ENCODE assay signal across 20 cellular contexts in genomic region chr13:44617648-44618047, GRCh38. TPM values are rescaled to one million over a fixed set of nuclear protein-coding genes. Genes with fewer than 3 reads are reported as not detected.
A peak's percentile ranks its signal among the peaks of the same experiment; 100 is the strongest.
DNase-seq lines count a peak whose midpoint lies in the region; ATAC-seq, FAIRE-seq and TF ChIP-seq lines count a peak whose summit lies in the region.
"Had no signal": no experiment of that assay in that cellular context is flagged by ENCODE, and none has a peak within 500 bp of the region (broad histone marks: within the 10 kb centered on the region; RNA-seq: fewer than 3 reads in every experiment).

No MANE protein-coding gene starts in this region.

- POLR2A ChIA-PET in HepG2 (lab: Yijun Ruan, JAX), result no interaction called here

- no peak overlapping the region for H2AFZ ChIP-seq in HepG2 (ENCODE audit: low read length)

- H3K4me1 Mint-ChIP-seq in endodermal cell, result peaks cover 14% of the 10 kb centered on the region
- H3K4me1 Mint-ChIP-seq in neural crest cell, result peaks cover 14% of the 10 kb centered on the region
- H3K4me1 Mint-ChIP-seq: CD4-positive, CD25-positive, alpha-beta regulatory T cell; CD8-positive, alpha-beta memory T cell had no signal

- H3K9ac ChIP-seq in HepG2 (ENCODE audit: insufficient read depth, low read depth, low read length) (no peak overlapping the region), endodermal cell (ENCODE audit: extremely low read depth, low read length, poor library complexity, severe bottlenecking) (no peak overlapping the region)

- no peaks in the 10 kb centered on the region for H3K27me3 ChIP-seq in HepG2 (ENCODE audit: control insufficient read depth in 1 of 2, insufficient read depth in 2 of 2, low read length in 2 of 2)
- H3K27me3 ChIP-seq in right lobe of liver, result no peaks in the 10 kb centered on the region
- no peaks in the 10 kb centered on the region for H3K27me3 ChIP-seq in endodermal cell (ENCODE audit: control insufficient read depth, insufficient read depth, low read length, poor library complexity, severe bottlenecking)
- no peaks in the 10 kb centered on the region for H3K27me3 ChIP-seq in testis
- H3K27me3 ChIP-seq: BE2C had no signal

- intact Hi-C loops in HepG2 (cut with micrococcal nuclease; ENCODE audit: unreplicated experiment), result no loop called here
- intact Hi-C loops in right lobe of liver (cut with DNase I), result no loop called here
- intact Hi-C loops in testis (cut with DNase I; ENCODE audit: low total_unique reads), result no loop called here

- H3K27ac ChIP-seq in HepG2 (ENCODE audit: extremely low read length, insufficient read depth, low read length) (no peak overlapping the region), right lobe of liver (no peak overlapping the region), endodermal cell (ENCODE audit: low read depth, low read length) (no peak overlapping the region), testis (no peak overlapping the region)

- DNase-seq in HepG2 (ENCODE audit: low spot score), result no peak
- DNase-seq in right lobe of liver, result no peak
- DNase-seq in endodermal cell, result no peak
- DNase-seq in neural crest cell (ENCODE audit: low read depth, low spot score), result no peak
- DNase-seq in DMS 273 (lab: John Stamatoyannopoulos, UW; ENCODE audit: unreplicated experiment), result no peak
- no peak for DNase-seq in testis
- DNase-seq: ACHN; BE2C; C1 segment of cervical spinal cord; CD4-positive, CD25-positive, alpha-beta regulatory T cell; CD8-positive, alpha-beta memory T cell; COR-L47; DMS153; DMS79; GF-D8; H9 had no signal

- no peaks in the 10 kb centered on the region for H4K20me1 ChIP-seq in HepG2 (ENCODE audit: insufficient read depth, low read length)

- TF ChIP-seq RAD21 in HepG2 (CRISPR knock-in tag; IDR thresholded peaks at IDR 0.05), result no peak

- CTCF ChIA-PET in HepG2 (lab: Yijun Ruan, JAX; ENCODE audit: low intra/inter-chr PET ratio, low total read pairs), result no interaction called here

- no peaks in the 10 kb centered on the region for H3K79me2 ChIP-seq in HepG2 (ENCODE audit: insufficient read depth, low read length)

- H3K27ac Mint-ChIP-seq in endodermal cell (peak overlapping the region; percentile 4), neural crest cell (ENCODE audit: unreplicated experiment) (peak overlapping the region; percentile 82)
- H3K27ac Mint-ChIP-seq: CD4-positive, CD25-positive, alpha-beta regulatory T cell; CD8-positive, alpha-beta memory T cell had no signal

- 17% methylated on average over 11 of the region's 11 CpGs for WGBS in HepG2 (ENCODE audit: low lambda C conversion rate)
- WGBS in right lobe of liver (ENCODE audit: insufficient coverage, low coverage, low lambda C conversion rate, missing lambda C conversion rate), result 69% methylated on average over 7 of the region's 11 CpGs
- WGBS in endodermal cell (ENCODE audit: insufficient coverage in 1 of 2, insufficient read length in 1 of 2), 2 experiments, result 83 to 84% methylated on average over 8 to 10 of the region's 11 CpGs
- 75 to 81% methylated on average over 11 of the region's 11 CpGs for WGBS in testis, 2 donors

- ATAC-seq in HepG2, result peak; percentile 54
- ATAC-seq in right lobe of liver, result no peak
- no peak for ATAC-seq in HG03565 (IDR thresholded peaks at IDR 0.05; ENCODE audit: unreplicated experiment)

- TF ChIP-seq EP300 in HepG2 (IDR thresholded peaks at IDR 0.05; ENCODE audit: low read depth in 2 of 2, low read length in 2 of 2), result no peak
- no peak for TF ChIP-seq EP300 in HepG2 (CRISPR knock-in tag; IDR thresholded peaks at IDR 0.05; ENCODE audit: borderline replicate concordance)

- no peak for FAIRE-seq in HepG2 (lab: Jason Lieb, UNC)
- FAIRE-seq: A204.1, D721Med, H1 had no signal

- no peaks in the 10 kb centered on the region for H3K36me3 ChIP-seq in HepG2 (replicated peaks in 1 of 2; ENCODE audit: control insufficient read depth in 1 of 2, insufficient read depth in 2 of 2, low read length in 2 of 2)
- H3K36me3 ChIP-seq in right lobe of liver, result no peaks in the 10 kb centered on the region
- no peaks in the 10 kb centered on the region for H3K36me3 ChIP-seq in endodermal cell (ENCODE audit: control insufficient read depth, insufficient read depth, low read length)
- no peaks in the 10 kb centered on the region for H3K36me3 ChIP-seq in testis (ENCODE audit: low read depth, missing control alignments)
- H3K36me3 ChIP-seq: BE2C had no signal

- BruUV-seq in HepG2 (replicated peaks; lab: Mats Ljungman, UMichigan), result no TSS peak

- H3K9me3 Mint-ChIP-seq in endodermal cell (no peaks in the 10 kb centered on the region), neural crest cell (no peaks in the 10 kb centered on the region)
- H3K9me3 Mint-ChIP-seq: CD4-positive, CD25-positive, alpha-beta regulatory T cell; CD8-positive, alpha-beta memory T cell; H9 had no signal

- H3K4me3 ChIP-seq in HepG2 (replicated peaks in 1 of 3; ENCODE audit: insufficient read depth in 1 of 3, low read depth in 2 of 3, low read length in 3 of 3) (no peak overlapping the region), right lobe of liver (no peak overlapping the region), endodermal cell (ENCODE audit: low read length) (no peak overlapping the region), testis (no peak overlapping the region)

- in situ Hi-C loops in HepG2 (cut with HindIII; ENCODE audit: extremely low pct_ligation_motif_present, low pct_unique_long_range_greater_than_20kb), result no loop called here

- TF ChIP-seq CTCF in HepG2 (CRISPR knock-in tag; IDR thresholded peaks at IDR 0.05) (no peak), right lobe of liver (IDR thresholded peaks at IDR 0.05) (no peak), endodermal cell (conservative IDR thresholded peaks at IDR 0.05) (no peak), neural crest cell (conservative IDR thresholded peaks at IDR 0.05) (no peak), testis (IDR thresholded peaks at IDR 0.05) (no peak)

- H3K4me3 Mint-ChIP-seq in endodermal cell (no peak overlapping the region), neural crest cell (no peak overlapping the region)
- H3K4me3 Mint-ChIP-seq: CD4-positive, CD25-positive, alpha-beta regulatory T cell; CD8-positive, alpha-beta memory T cell; H9 had no signal

- H3K9me3 ChIP-seq in HepG2 (ENCODE audit: low read length) (no peaks in the 10 kb centered on the region), right lobe of liver (no peaks in the 10 kb centered on the region), endodermal cell (ENCODE audit: control insufficient read depth, low read length) (no peaks in the 10 kb centered on the region), testis (no peaks in the 10 kb centered on the region)
- H3K9me3 ChIP-seq: BE2C had no signal

- H3K36me3 Mint-ChIP-seq in endodermal cell (ENCODE audit: low read depth) (no peaks in the 10 kb centered on the region), neural crest cell (ENCODE audit: low read depth) (no peaks in the 10 kb centered on the region)
- H3K36me3 Mint-ChIP-seq: CD4-positive, CD25-positive, alpha-beta regulatory T cell; CD8-positive, alpha-beta memory T cell had no signal

- 0 out of 2 replicates have a peak, but pooled peaks cover 8% of the 10 kb centered on the region for H3K4me1 ChIP-seq in HepG2 (ENCODE audit: insufficient read depth, low read length)
- no peaks in the 10 kb centered on the region for H3K4me1 ChIP-seq in right lobe of liver
- peaks cover 5% of the 10 kb centered on the region for H3K4me1 ChIP-seq in endodermal cell (ENCODE audit: control insufficient read depth, insufficient read depth, low read length)
- no peaks in the 10 kb centered on the region for H3K4me1 ChIP-seq in testis
- H3K4me1 ChIP-seq: BE2C had no signal

- H3K4me2 ChIP-seq in HepG2 (ENCODE audit: low read depth, low read length), result peak overlapping the region; percentile 13; the same call in 1 of the 2 replicates

- no peak for TF ChIP-seq POLR2A in HepG2 (IDR thresholded peaks at IDR 0.05; ENCODE audit: insufficient read depth in 1 of 2, low read depth in 2 of 2, low read length in 2 of 2)
- no peak for TF ChIP-seq POLR2A in right lobe of liver (IDR thresholded peaks at IDR 0.05)
- TF ChIP-seq POLR2A in testis (IDR thresholded peaks at IDR 0.05), result no peak

- H3K27me3 Mint-ChIP-seq in endodermal cell (ENCODE audit: insufficient read depth) (peaks cover 3% of the 10 kb centered on the region), neural crest cell (ENCODE audit: low read depth) (no peaks in the 10 kb centered on the region)

TF ChIP-seq in HepG2, 621 proteins besides CTCF, POLR2A, EP300 and RAD21 (continues in another document):
- TF ChIP-seq SIN3B (IDR thresholded peaks at IDR 0.05; ENCODE audit: low read length), result no peak

RNA-seq across cellular contexts. Expression of gene TSC22D1, which starts 41.5 kb away (rescaled TPM):
- total RNA-seq in HepG2 (2016; rRNA removed; fragmentation: Illumina TruSeq; extraction: Trizol) (30.5 and 35.7 TPM in 2 replicates), right lobe of liver (10 to 100 TPM; 21.2 to 44.4 (median 27.9) TPM), endodermal cell (100 to 1,000 TPM in 1 of 2 donors, 10 to 100 TPM in 1; 95.9 to 107 TPM), neural crest cell (119 and 122 TPM in 2 replicates), testis (100 to 1,000 TPM; 189 to 193 TPM)
- 11.4 and 13.9 TPM in 2 replicates for total RNA-seq in HepG2 (2016; cell fraction: cytosol; rRNA removed; fragmentation: Illumina TruSeq; extraction: Trizol; ENCODE audit: low read depth)
- 28.3 and 38.2 TPM in 2 replicates for total RNA-seq in HepG2 (2016; cell fraction: insoluble cytoplasmic fraction; rRNA removed; fragmentation: Illumina TruSeq; extraction: Trizol)
- 20.4 and 23.7 TPM in 2 replicates for total RNA-seq in HepG2 (2016; cell fraction: membrane; rRNA removed; fragmentation: Illumina TruSeq; extraction: Trizol)
- 71.4 and 72.8 TPM in 2 replicates for total RNA-seq in HepG2 (2016; cell fraction: nucleus; rRNA removed; fragmentation: Illumina TruSeq; extraction: Trizol)
- polyA plus RNA-seq in HepG2 (2011; rRNA removed) (18.4 and 19.0 TPM in 2 replicates), testis (ENCODE audit: insufficient read depth, low read depth, low replicate concordance) (227 TPM)
- 11.7 and 19.6 TPM in 2 replicates for polyA plus RNA-seq in HepG2 (2011; cell fraction: cytosol; rRNA removed)
- 13.6 and 16.9 TPM in 2 replicates for polyA plus RNA-seq in HepG2 (2011; cell fraction: nucleus; rRNA removed)
- polyA plus RNA-seq in HepG2 (2012), result 17.7 and 20.7 TPM in 2 replicates
- polyA plus RNA-seq in HepG2 (2016; cell fraction: cytosol; fragmentation: Illumina TruSeq; extraction: Trizol; ENCODE audit: low read depth), result 4.4 and 4.6 TPM in 2 replicates
- 29.6 and 30.4 TPM in 2 replicates for polyA plus RNA-seq in HepG2 (2016; cell fraction: insoluble cytoplasmic fraction; fragmentation: Illumina TruSeq; extraction: Trizol; ENCODE audit: low read depth)
- polyA plus RNA-seq in HepG2 (2016; cell fraction: membrane; fragmentation: Illumina TruSeq; extraction: Trizol; ENCODE audit: low read depth), result 9.6 and 11.0 TPM in 2 replicates
- polyA plus RNA-seq in HepG2 (2016; cell fraction: nucleus; fragmentation: Illumina TruSeq; extraction: Trizol; ENCODE audit: insufficient read depth, low read depth), result 60.2 and 60.7 TPM in 2 replicates
- 19.1 and 97.0 TPM in 2 replicates for polyA minus RNA-seq in HepG2 (2011; rRNA and poly(A)+ RNA removed; ENCODE audit: low replicate concordance)
- 11.3 and 14.3 TPM in 2 replicates for polyA minus RNA-seq in HepG2 (2011; cell fraction: cytosol; rRNA and poly(A)+ RNA removed)
- polyA minus RNA-seq in HepG2 (2011; cell fraction: nucleus; rRNA and poly(A)+ RNA removed), result 71.1 and 75.1 TPM in 2 replicates
- polyA plus RNA-seq in endodermal cell (2013, experiment 1 of 2), result 104 TPM
- 104 TPM for polyA plus RNA-seq in endodermal cell (2013, experiment 2 of 2)
